In genomic region chr10:113947138-113948011, GRCh38 we compare ENCODE assay signal across 10 cellular contexts.
DNase-seq lines count a peak whose midpoint lies in the region; ATAC-seq and TF ChIP-seq lines count a peak whose summit lies in the region.
"Had no signal": no experiment of that assay in that cellular context is flagged by ENCODE, and none has a peak within 500 bp of the region (broad histone marks: within the 10 kb centered on the region; RNA-seq: fewer than 3 reads in every experiment).

No MANE protein-coding gene starts in this region.

- H3K27ac ChIP-seq in foreskin keratinocyte: no peak overlapping the region
- no peak overlapping the region for H3K27ac ChIP-seq in thyroid gland

- no peaks in the 10 kb centered on the region for H3K9me3 Mint-ChIP-seq in osteocyte (ENCODE audit: unreplicated experiment)

- WGBS in thyroid gland, 2 donors: 75 to 84% methylated on average over 13 of the region's 13 CpGs

- H3K27me3 ChIP-seq in foreskin keratinocyte (no peaks in the 10 kb centered on the region), thyroid gland (no peaks in the 10 kb centered on the region)

- TF ChIP-seq POLR2A in thyroid gland (IDR thresholded peaks at IDR 0.05): no peak

- peak overlapping the region; percentile 90 for H3K27ac Mint-ChIP-seq in osteocyte (ENCODE audit: unreplicated experiment)

- H3K4me3 ChIP-seq in thyroid gland (replicated peaks in 1 of 3): no peak overlapping the region

- no peak overlapping the region for H3K4me3 Mint-ChIP-seq in osteocyte (ENCODE audit: unreplicated experiment)

- POLR2A ChIA-PET in HEK293T (lab: Yijun Ruan, JAX): no interaction called here

- TF ChIP-seq CTCF in foreskin keratinocyte (conservative IDR thresholded peaks at IDR 0.05): no peak
- no peak for TF ChIP-seq CTCF in osteocyte (IDR thresholded peaks at IDR 0.05)
- TF ChIP-seq CTCF in thyroid gland (IDR thresholded peaks at IDR 0.05): no peak

- DNase-seq in NCI-H69 (lab: John Stamatoyannopoulos, UW) (peak; percentile 75), foreskin keratinocyte (no peak), osteocyte (ENCODE audit: extremely low spot score, unreplicated experiment) (no peak), HEK293T (ENCODE audit: extremely low spot score) (no peak), thyroid gland (no peak)
- no peak for DNase-seq in central memory CD4-positive, alpha-beta T cell
- DNase-seq: anterior cingulate cortex, NCI-H524 had no signal

- CTCF ChIA-PET in HEK293T (lab: Yijun Ruan, JAX): no interaction called here

- intact Hi-C loops in thyroid gland (cut with DNase I): no loop called here

- H3K9me3 ChIP-seq in thyroid gland: no peaks in the 10 kb centered on the region

- H3K36me3 Mint-ChIP-seq in osteocyte (ENCODE audit: unreplicated experiment): no peaks in the 10 kb centered on the region

- H3K4me1 ChIP-seq in foreskin keratinocyte: no peaks in the 10 kb centered on the region
- peaks cover 0 to 5% of the 10 kb centered on the region in 2 donors for H3K4me1 ChIP-seq in thyroid gland

- H3K4me1 Mint-ChIP-seq in osteocyte (ENCODE audit: unreplicated experiment): peaks cover 42% of the 10 kb centered on the region

- H3K27me3 Mint-ChIP-seq in osteocyte (ENCODE audit: unreplicated experiment): no peaks in the 10 kb centered on the region

- ATAC-seq in GM18502 (IDR thresholded peaks at IDR 0.05; ENCODE audit: poor library complexity, unreplicated experiment) (peak; percentile 56), foreskin keratinocyte (peak; percentile 14), GM21528 (IDR thresholded peaks at IDR 0.05; ENCODE audit: low FRiP score, unreplicated experiment) (no peak)

- H3K36me3 ChIP-seq in thyroid gland: no peaks in the 10 kb centered on the region

TF ChIP-seq in HEK293T, 16 proteins besides CTCF, POLR2A, EP300 and RAD21:
- no peak for TF ChIP-seq LEF1 (IDR thresholded peaks at IDR 0.05; ENCODE audit: borderline replicate concordance)
- no peak for TF ChIP-seq HDGF (IDR thresholded peaks at IDR 0.05; ENCODE audit: borderline replicate concordance)
